8 cellular contexts compared by ENCODE assay signal in the genomic region with DNA sequence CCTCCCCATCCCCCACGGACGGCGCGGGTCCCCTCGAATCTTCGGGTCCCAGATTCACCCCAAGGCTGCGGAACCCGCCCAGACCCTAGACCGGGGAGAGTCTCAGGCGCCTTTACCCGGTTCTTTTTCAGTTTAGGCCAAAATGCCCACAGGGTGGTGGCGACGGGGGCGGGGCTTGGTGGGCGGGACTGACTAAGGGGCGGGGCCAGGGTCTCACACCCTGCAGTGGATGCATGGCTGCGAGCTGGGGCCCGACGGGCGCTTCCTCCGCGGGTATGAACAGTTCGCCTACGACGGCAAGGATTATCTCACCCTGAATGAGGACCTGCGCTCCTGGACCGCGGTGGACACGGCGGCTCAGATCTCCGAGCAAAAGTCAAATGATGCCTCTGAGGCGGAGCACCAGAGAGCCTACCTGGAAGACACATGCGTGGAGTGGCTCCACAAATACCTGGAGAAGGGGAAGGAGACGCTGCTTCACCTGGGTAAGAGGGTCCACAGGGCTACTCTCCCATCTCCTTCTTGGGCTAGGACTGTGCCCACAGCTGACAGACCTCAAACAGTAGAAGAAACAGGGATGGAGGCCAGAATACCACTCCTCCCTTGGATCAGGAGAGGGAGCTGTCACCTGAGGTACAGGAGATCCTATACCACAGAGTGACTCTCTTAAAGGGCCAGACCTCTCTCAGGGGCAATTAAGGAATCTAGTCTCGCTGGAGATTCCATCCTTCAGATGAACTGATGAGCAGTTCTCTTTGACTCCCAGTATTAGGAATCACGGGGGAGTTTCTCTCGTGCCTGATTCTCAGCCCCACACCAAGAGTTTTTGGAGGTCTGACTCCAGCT.
DNase-seq lines count a peak whose midpoint lies in the region; ATAC-seq, FAIRE-seq and TF ChIP-seq lines count a peak whose summit lies in the region.

No MANE protein-coding gene starts in this region.

- peak; percentile 50 to 55 for ATAC-seq in activated CD4-positive, CD25-positive, alpha-beta regulatory T cell treated with anti-CD3 and anti-CD28 coated beads, Interleukin-2, amount 50 U/mL, for 24 hours
- ATAC-seq in GM19395 (IDR thresholded peaks at IDR 0.05; ENCODE audit: unreplicated experiment) = no peak

- TF ChIP-seq CTCF in 22Rv1 (IDR thresholded peaks at IDR 0.05) (no peak), LNCaP clone FGC (IDR thresholded peaks at IDR 0.05; ENCODE audit: control insufficient read depth, extremely low read depth, insufficient read depth) (no peak)

- peak overlapping the region; percentile 72 for H3K4me3 ChIP-seq in LNCaP clone FGC (ENCODE audit: low read depth, low read length)

- DNase-seq in GM19239 (ENCODE audit: insufficient read length, low spot score) (no peak), LNCaP clone FGC (ENCODE audit: low read depth) (no peak), kidney glomerular epithelial cell (lab: John Stamatoyannopoulos, UW) (peak; percentile 23)
- peak; percentile 70 for DNase-seq in central memory CD4-positive, alpha-beta T cell
- peak; percentile 86 for DNase-seq in stimulated activated CD4-positive, alpha-beta T cell treated with anti-CD3 and anti-CD28 coated beads, Interleukin-2, amount 100 ng/mL, for 24 hours

- FAIRE-seq in GM19239 (lab: Jason Lieb, UNC) = peak; percentile 56

- peak overlapping the region; percentile 58 for H3K27ac ChIP-seq in 22Rv1

Comparison
In these comparisons a context has a peak if more than half of its experiments do, and no peak if none do; other contexts are left out.
1. DNase-seq: peak in central memory CD4-positive, alpha-beta T cell (single experiment), kidney glomerular epithelial cell (single experiment) and stimulated activated CD4-positive, alpha-beta T cell treated with anti-CD3 and anti-CD28 coated beads, Interleukin-2, amount 100 ng/mL, for 24 hours (2 of 2); none in GM19239 (single experiment) and LNCaP clone FGC (single experiment).